Comparison of ENCODE assay signal across 13 cellular contexts in the genomic region with DNA sequence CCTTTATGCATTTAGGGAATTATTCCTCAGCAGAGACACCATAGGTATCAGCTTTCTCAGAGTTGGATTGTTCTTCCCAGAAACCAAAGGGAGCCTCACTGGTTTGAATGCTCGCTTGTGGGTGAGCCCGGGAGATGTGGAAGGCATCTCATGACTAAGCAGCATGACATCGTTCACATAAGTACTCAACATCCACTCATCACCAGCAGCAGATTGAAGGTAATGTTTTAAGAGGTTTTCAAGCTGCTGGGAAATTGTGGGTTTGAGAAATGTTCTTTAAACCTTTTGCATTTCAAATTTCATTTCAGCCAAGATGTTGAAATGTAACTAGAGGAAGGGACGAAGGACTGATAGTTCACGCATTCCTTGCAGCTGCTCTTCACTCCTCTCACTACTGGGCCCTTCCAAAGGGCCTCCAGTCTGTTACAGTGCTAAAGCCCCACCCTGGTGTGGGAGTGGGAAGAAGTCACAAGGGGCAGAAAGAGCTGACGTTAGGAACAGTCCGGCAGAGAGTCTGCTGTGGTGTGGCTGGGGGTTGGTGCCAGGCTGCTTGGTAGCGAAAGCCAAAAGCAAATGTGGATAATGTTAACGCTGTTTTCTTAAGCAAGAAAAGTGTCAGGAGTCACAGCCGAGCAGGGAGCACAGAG.
DNase-seq lines count a peak whose midpoint lies in the region; ATAC-seq, FAIRE-seq and TF ChIP-seq lines count a peak whose summit lies in the region.
"Had no signal": no experiment of that assay in that cellular context is flagged by ENCODE, and none has a peak within 500 bp of the region (broad histone marks: within the 10 kb centered on the region; RNA-seq: fewer than 3 reads in every experiment).

No MANE protein-coding gene starts in this region.

- H2BK15ac ChIP-seq in H9 (ENCODE audit: low read depth, low read length): no peak overlapping the region

- H3K9me3 Mint-ChIP-seq in H9: peaks cover 6 to 10% of the 10 kb centered on the region in 2 experiments

- H3K9ac ChIP-seq in H9 (ENCODE audit: extremely low read depth, insufficient read length, low read length): no peak overlapping the region
- H3K9ac ChIP-seq: BLaER1 treated with 17β-estradiol and CSF1 and Interleukin-3, amounts not matched to agents 10 nM and 100 nM had no signal

- no peak overlapping the region for H4K5ac ChIP-seq in H9 (ENCODE audit: insufficient read length, low read depth, low read length)

- no peak overlapping the region for H3K4me2 ChIP-seq in H9 (ENCODE audit: insufficient read depth, insufficient read length, low read length)

- H2BK5ac ChIP-seq in H9 (ENCODE audit: insufficient read length, low read length): no peak overlapping the region

- H2BK120ac ChIP-seq in H9 (ENCODE audit: low read depth, low read length, poor library complexity, severe bottlenecking): no peak overlapping the region

- H3K27me3 ChIP-seq in H9 (ENCODE audit: insufficient read depth, low read length): no peaks in the 10 kb centered on the region
- H3K27me3 ChIP-seq: BLaER1 treated with 17β-estradiol and CSF1 and Interleukin-3, amounts not matched to agents 10 nM and 100 nM had no signal

- H3K4me3 Mint-ChIP-seq in H9: no peak overlapping the region

- no peak overlapping the region for H3T11ph ChIP-seq in H9 (ENCODE audit: low read length)

- peaks cover 20 to 26% of the 10 kb centered on the region in 2 experiments for H3K4me1 Mint-ChIP-seq in H9

- no peak overlapping the region for H2BK20ac ChIP-seq in H9 (ENCODE audit: low read depth, low read length, poor library complexity, severe bottlenecking)

- no peak overlapping the region for H2AFZ ChIP-seq in H9 (ENCODE audit: low read length)

- no CpG with 5 or more reads among the region's 10 CpGs for WGBS in H9 (ENCODE audit: extremely low coverage, insufficient read length, low lambda C conversion rate)

- TF ChIP-seq CTCF in D721Med (IDR thresholded peaks at IDR 0.05; ENCODE audit: insufficient read depth, missing control alignments) (no peak), H9 (conservative IDR thresholded peaks at IDR 0.05) (no peak)

- H3K4me1 ChIP-seq in H9 (ENCODE audit: insufficient read depth, low read length): no peaks in the 10 kb centered on the region

- no peak overlapping the region for H3K14ac ChIP-seq in H9 (ENCODE audit: insufficient read depth, low read length)

- H2BK12ac ChIP-seq in H9 (ENCODE audit: insufficient read length, low read depth, low read length): no peak overlapping the region

- H4K8ac ChIP-seq in H9 (replicated peaks; ENCODE audit: insufficient read length, low read depth, low read length): no peak overlapping the region

- no peak overlapping the region for H3K27ac ChIP-seq in H9 (ENCODE audit: insufficient read length, low read depth, low read length)
- H3K27ac ChIP-seq: BLaER1 treated with 17β-estradiol and CSF1 and Interleukin-3, amounts not matched to agents 10 nM and 100 nM had no signal

- DNase-seq in ACHN: peak; percentile 18
- peak; percentile 80 for DNase-seq in NCI-H2227 treated with DMSO at 0.1 percent for 48 hours (lab: John Stamatoyannopoulos, UW)
- DNase-seq in fibroblast of the conjunctiva (ENCODE audit: low read depth): peak; percentile 14
- peak; percentile 3 for DNase-seq in non-pigmented ciliary epithelial cell (ENCODE audit: low read depth)
- no peak for DNase-seq in HuH-7.5 (ENCODE audit: low spot score)
- no peak for DNase-seq in D721Med (ENCODE audit: insufficient read length, low spot score)
- no peak for DNase-seq in H9
- DNase-seq: activated CD8-positive, alpha-beta memory T cell treated with anti-CD3 and anti-CD28 coated beads, Interleukin-2, amount 50 U/mL, for 4 hours; cortex of kidney; NCI-H2081 treated with DMSO at 0.1 percent for 48 hours; stimulated activated CD4-positive, alpha-beta T cell treated with anti-CD3 and anti-CD28 coated beads, Interleukin-1b, Interleukin-23, amount 100 ng/mL, for 48 hours had no signal

- H3K36me3 Mint-ChIP-seq in H9 (ENCODE audit: insufficient read depth in 1 of 3, low read depth in 3 of 3): peaks cover 0 to 7% (median 5%) of the 10 kb centered on the region in 3 experiments; a peak in 5 of 7 replicates

- no peak overlapping the region for H3K23ac ChIP-seq in H9 (ENCODE audit: insufficient read length, low read depth, low read length)

- H3K27ac Mint-ChIP-seq in H9: peak overlapping the region in 1 of 3 experiments; percentile 62; a peak in 2 of 7 replicates

- no peak overlapping the region for H3K4ac ChIP-seq in H9 (ENCODE audit: low read depth, low read length)

- H3K79me2 ChIP-seq in H9 (ENCODE audit: insufficient read depth, low read length): no peaks in the 10 kb centered on the region

- H3K79me1 ChIP-seq in H9 (ENCODE audit: insufficient read depth, low read depth, low read length, poor library complexity, severe bottlenecking): no peaks in the 10 kb centered on the region

- FAIRE-seq in D721Med (lab: Jason Lieb, UNC): no peak

- ATAC-seq in GM21528 (IDR thresholded peaks at IDR 0.05; ENCODE audit: low FRiP score, unreplicated experiment): no peak

- in situ Hi-C loops in ACHN (cut with HindIII; ENCODE audit: low pct_ligation_motif_present, low pct_unique_long_range_greater_than_20kb, low sequenced_read_pairs): no loop called here

- H4K20me1 ChIP-seq in H9 (ENCODE audit: control insufficient read depth, insufficient read depth, insufficient read length): no peaks in the 10 kb centered on the region
- H4K20me1 ChIP-seq: BLaER1 treated with 17β-estradiol and CSF1 and Interleukin-3, amounts not matched to agents 10 nM and 100 nM had no signal

- H3K23me2 ChIP-seq in H9 (ENCODE audit: insufficient read length, low read depth, low read length, poor library complexity, severe bottlenecking): no peaks in the 10 kb centered on the region

- H3K27me3 Mint-ChIP-seq in H9 (ENCODE audit: low read depth): no peaks in the 10 kb centered on the region; the same call in 1 of the 2 replicates

- no peak overlapping the region for H3K18ac ChIP-seq in H9 (ENCODE audit: insufficient read length, low read depth, low read length)

- no peak overlapping the region for H2AK5ac ChIP-seq in H9 (ENCODE audit: insufficient read length, low read length)

- H4K91ac ChIP-seq in H9 (ENCODE audit: insufficient read length, low read depth, low read length): no peak overlapping the region

- H3K56ac ChIP-seq in H9 (ENCODE audit: insufficient read length, low read depth, low read length): no peak overlapping the region

- H3K9me3 ChIP-seq in H9 (ENCODE audit: control insufficient read depth, low read depth, low read length): no peaks in the 10 kb centered on the region

Comparison
In these comparisons a context has a peak if more than half of its experiments do, and no peak if none do; other contexts are left out.
1. DNase-seq: peak in ACHN (single experiment), NCI-H2227 treated with DMSO at 0.1 percent for 48 hours (single experiment), fibroblast of the conjunctiva (single experiment) and non-pigmented ciliary epithelial cell (single experiment); none in HuH-7.5 (single experiment), D721Med (single experiment) and H9 (single experiment).